Comparison of ENCODE assay signal across 1 cellular context in the genomic region with DNA sequence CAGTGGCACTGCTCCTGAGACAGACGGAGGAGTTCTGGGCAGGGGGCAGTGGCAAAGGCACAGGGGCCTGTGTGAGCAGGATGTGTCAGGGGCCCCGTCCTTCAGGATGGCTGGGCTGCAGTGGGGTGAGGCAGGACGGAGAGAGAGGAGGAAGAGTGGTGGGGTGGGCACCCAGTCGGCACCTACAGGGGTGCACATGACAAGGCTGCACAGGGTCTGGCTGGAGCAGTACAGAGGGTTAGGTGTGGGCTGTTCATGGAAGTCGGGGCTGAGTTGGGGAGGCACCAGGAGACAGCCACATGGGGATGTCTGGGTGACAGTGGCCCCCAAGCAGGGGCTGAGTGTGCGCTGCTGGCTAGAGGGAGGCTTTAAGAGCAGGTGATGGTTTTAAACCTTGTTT.
TF ChIP-seq lines count a peak whose summit lies in the region.

No MANE protein-coding gene starts in this region.

TF ChIP-seq in H1, 55 proteins besides CTCF, POLR2A, EP300 and RAD21:
- no peak for TF ChIP-seq MAFK (IDR thresholded peaks at IDR 0.05; ENCODE audit: low read depth, low read length)
- TF ChIP-seq CHD1 (IDR thresholded peaks at IDR 0.05; ENCODE audit: low read depth, low read length): no peak
- no peak for TF ChIP-seq KDM4A (IDR thresholded peaks at IDR 0.05; ENCODE audit: low read depth, low read length, severe bottlenecking)
- no peak for TF ChIP-seq HDAC6 (IDR thresholded peaks at IDR 0.05; ENCODE audit: low read depth, low read length)
- no peak for TF ChIP-seq PHF8 (conservative IDR thresholded peaks at IDR 0.05; ENCODE audit: low read depth, low read length)
- TF ChIP-seq CEBPB (IDR thresholded peaks at IDR 0.05; ENCODE audit: low read depth, low read length): no peak
- TF ChIP-seq EZH2 (IDR thresholded peaks at IDR 0.05; ENCODE audit: low read depth, low read length, severe bottlenecking): no peak
- TF ChIP-seq SAP30 (IDR thresholded peaks at IDR 0.05; ENCODE audit: insufficient read depth, insufficient replicate concordance, low read length): no peak
- no peak for TF ChIP-seq CHD2 (IDR thresholded peaks at IDR 0.05; ENCODE audit: low read length)
